Comparison of ENCODE assay signal across 8 cellular contexts in the genomic region with DNA sequence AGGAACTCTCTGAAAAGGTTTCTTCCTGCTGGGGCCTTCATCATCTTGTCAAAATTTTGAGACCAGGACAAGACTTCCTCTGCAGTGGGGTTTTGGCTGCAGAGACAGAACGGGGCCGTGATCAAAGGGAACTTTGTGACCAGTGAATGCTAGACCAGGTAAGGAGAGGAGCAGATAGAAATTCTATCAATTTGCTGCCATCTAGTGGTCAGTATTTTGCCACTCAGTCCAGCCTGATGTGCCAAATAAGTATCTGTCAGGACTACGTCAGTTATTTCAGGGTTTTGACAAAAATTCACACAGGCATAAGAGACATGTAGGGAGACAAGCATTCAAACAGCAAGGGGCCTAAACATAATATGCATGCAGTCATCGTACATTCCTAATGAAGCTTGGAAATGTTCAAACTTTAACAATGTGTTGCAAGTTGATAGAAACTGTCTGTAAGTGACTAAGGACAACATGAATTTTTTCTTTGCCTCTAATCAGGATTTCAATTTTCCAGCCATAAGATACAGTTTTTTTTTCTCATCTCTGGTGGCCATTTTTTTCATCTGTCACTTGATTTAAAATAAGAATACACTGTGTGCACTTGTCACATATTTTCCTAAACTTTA. TPM values are rescaled to one million over a fixed set of nuclear protein-coding genes. Genes with fewer than 3 reads are reported as not detected.
A peak's percentile ranks its signal among the peaks of the same experiment; 100 is the strongest.
DNase-seq lines count a peak whose midpoint lies in the region; ATAC-seq and TF ChIP-seq lines count a peak whose summit lies in the region.

No MANE protein-coding gene starts in this region.

- no peak overlapping the region for H3K4me3 Mint-ChIP-seq in WTC11

- H3K4me1 Mint-ChIP-seq in WTC11: 0 out of 2 replicates have a peak, but pooled peaks cover 3% of the 10 kb centered on the region

- no peak for TF ChIP-seq EP300 in suprapubic skin (IDR thresholded peaks at IDR 0.05)

- ATAC-seq in HG03097 (IDR thresholded peaks at IDR 0.05; ENCODE audit: low FRiP score, unreplicated experiment) (peak; percentile 97), WTC11 (peak; percentile 99), lower lobe of right lung (peak; percentile 83 to 89)

- H3K36me3 Mint-ChIP-seq in WTC11: 0 out of 2 replicates have a peak, but pooled peaks cover 5% of the 10 kb centered on the region

- H3K4me1 ChIP-seq in lower lobe of right lung (no peaks in the 10 kb centered on the region), suprapubic skin (no peaks in the 10 kb centered on the region)

- no peak for TF ChIP-seq POLR2A in suprapubic skin (IDR thresholded peaks at IDR 0.05)

- no peaks in the 10 kb centered on the region for H3K27me3 Mint-ChIP-seq in WTC11 (ENCODE audit: low read depth)

- TF ChIP-seq CTCF in WTC11 (IDR thresholded peaks at IDR 0.05) (peak; percentile 56), lower lobe of right lung (IDR thresholded peaks at IDR 0.05) (peak; percentile 82), suprapubic skin (IDR thresholded peaks at IDR 0.05) (peak; percentile 42 to 52)

- H3K36me3 ChIP-seq in lower lobe of right lung: no peaks in the 10 kb centered on the region
- H3K36me3 ChIP-seq in suprapubic skin: no peaks in the 10 kb centered on the region

- no peak overlapping the region for H3K4me3 ChIP-seq in lower lobe of right lung
- no peak overlapping the region for H3K4me3 ChIP-seq in suprapubic skin

- H3K9me3 Mint-ChIP-seq in WTC11: 0 out of 2 replicates have a peak, but pooled peaks cover 2% of the 10 kb centered on the region

- no peaks in the 10 kb centered on the region for H3K27me3 ChIP-seq in lower lobe of right lung (ENCODE audit: low read depth)
- H3K27me3 ChIP-seq in suprapubic skin: no peaks in the 10 kb centered on the region

- peak; percentile 53 for DNase-seq in COLO829 (ENCODE audit: low spot score)
- peak; percentile 12 for DNase-seq in GM19238 (ENCODE audit: insufficient read length, low spot score)
- DNase-seq in NCI-H2196 (lab: John Stamatoyannopoulos, UW; ENCODE audit: unreplicated experiment): peak; percentile 72
- DNase-seq in WTC11 (ENCODE audit: low spot score): peak; percentile 36
- peak; percentile 47 for DNase-seq in ecto neural progenitor cell (ENCODE audit: low spot score)
- DNase-seq in lower lobe of right lung: no peak
- DNase-seq in suprapubic skin (ENCODE audit: low spot score in 2 of 2): no peak

- H3K27ac Mint-ChIP-seq in WTC11: no peak overlapping the region

- CTCF ChIA-PET in WTC11 (lab: Charles Lee): no interaction called here

- H3K27ac ChIP-seq in lower lobe of right lung: no peak overlapping the region
- no peak overlapping the region for H3K27ac ChIP-seq in suprapubic skin

- POLR2A ChIA-PET in WTC11 (lab: Charles Lee): no interaction called here

- H3K9me3 ChIP-seq in lower lobe of right lung (no peaks in the 10 kb centered on the region), suprapubic skin (no peaks in the 10 kb centered on the region)

- intact Hi-C loops in lower lobe of right lung (cut with DNase I): loop anchor here (10.0 kb wide), 1 partner anchor 160 kb away; no protein-coding TSS in a partner anchor

- WGBS in suprapubic skin: 3% methylated on average over 4 of the region's 4 CpGs

TF ChIP-seq in WTC11, 78 proteins besides CTCF, POLR2A, EP300 and RAD21:
- TF ChIP-seq NFATC4 (CRISPR knock-in tag; IDR thresholded peaks at IDR 0.05): no peak
- TF ChIP-seq ZNF416 (CRISPR knock-in tag; IDR thresholded peaks at IDR 0.05): no peak
- TF ChIP-seq, protein P1, sequence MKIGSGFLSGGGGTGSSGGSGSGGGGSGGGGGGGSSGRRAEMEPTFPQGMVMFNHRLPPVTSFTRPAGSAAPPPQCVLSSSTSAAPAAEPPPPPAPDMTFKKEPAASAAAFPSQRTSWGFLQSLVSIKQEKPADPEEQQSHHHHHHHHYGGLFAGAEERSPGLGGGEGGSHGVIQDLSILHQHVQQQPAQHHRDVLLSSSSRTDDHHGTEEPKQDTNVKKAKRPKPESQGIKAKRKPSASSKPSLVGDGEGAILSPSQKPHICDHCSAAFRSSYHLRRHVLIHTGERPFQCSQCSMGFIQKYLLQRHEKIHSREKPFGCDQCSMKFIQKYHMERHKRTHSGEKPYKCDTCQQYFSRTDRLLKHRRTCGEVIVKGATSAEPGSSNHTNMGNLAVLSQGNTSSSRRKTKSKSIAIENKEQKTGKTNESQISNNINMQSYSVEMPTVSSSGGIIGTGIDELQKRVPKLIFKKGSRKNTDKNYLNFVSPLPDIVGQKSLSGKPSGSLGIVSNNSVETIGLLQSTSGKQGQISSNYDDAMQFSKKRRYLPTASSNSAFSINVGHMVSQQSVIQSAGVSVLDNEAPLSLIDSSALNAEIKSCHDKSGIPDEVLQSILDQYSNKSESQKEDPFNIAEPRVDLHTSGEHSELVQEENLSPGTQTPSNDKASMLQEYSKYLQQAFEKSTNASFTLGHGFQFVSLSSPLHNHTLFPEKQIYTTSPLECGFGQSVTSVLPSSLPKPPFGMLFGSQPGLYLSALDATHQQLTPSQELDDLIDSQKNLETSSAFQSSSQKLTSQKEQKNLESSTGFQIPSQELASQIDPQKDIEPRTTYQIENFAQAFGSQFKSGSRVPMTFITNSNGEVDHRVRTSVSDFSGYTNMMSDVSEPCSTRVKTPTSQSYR (CRISPR knock-in tag; IDR thresholded peaks at IDR 0.05): no peak
- no peak for TF ChIP-seq ESRRA (CRISPR knock-in tag; IDR thresholded peaks at IDR 0.05; ENCODE audit: borderline replicate concordance)
TF ChIP-seq in WTC11: peak in this region for 0.

RNA-seq across cellular contexts. Expression of gene MTRF1L, which starts 22.0 kb away (rescaled TPM):
- 15.3 to 16.6 TPM (median 15.8 TPM) in 3 replicates for total RNA-seq in WTC11 (2021)
- total RNA-seq in lower lobe of right lung: 15.6 TPM
- total RNA-seq in suprapubic skin: 10 to 100 TPM; 10.7 to 16.5 (median 12.3) TPM

RNA-seq across cellular contexts. Expression of gene FBXO5, which starts 41.7 kb away (rescaled TPM):
- total RNA-seq in WTC11 (2021): 40.5 to 47.4 TPM (median 42.3 TPM) in 3 replicates
- total RNA-seq in lower lobe of right lung: 5.1 TPM
- total RNA-seq in suprapubic skin: 1 to 10 TPM; 2.4 to 3.5 (median 3.3) TPM

Comparison
In these comparisons a context has a peak if more than half of its experiments do, and no peak if none do; other contexts are left out.
1. DNase-seq: peak in COLO829 (single experiment), GM19238 (single experiment), NCI-H2196 (single experiment), WTC11 (single experiment) and ecto neural progenitor cell (single experiment); none in lower lobe of right lung (single experiment) and suprapubic skin (0 of 2).
2. Peak in every context shown above with its lines, with median percentiles within 50 percentile points of each other: ATAC-seq and CTCF ChIP-seq.